Comparison of ENCODE assay signal across 19 cellular contexts in the genomic region with DNA sequence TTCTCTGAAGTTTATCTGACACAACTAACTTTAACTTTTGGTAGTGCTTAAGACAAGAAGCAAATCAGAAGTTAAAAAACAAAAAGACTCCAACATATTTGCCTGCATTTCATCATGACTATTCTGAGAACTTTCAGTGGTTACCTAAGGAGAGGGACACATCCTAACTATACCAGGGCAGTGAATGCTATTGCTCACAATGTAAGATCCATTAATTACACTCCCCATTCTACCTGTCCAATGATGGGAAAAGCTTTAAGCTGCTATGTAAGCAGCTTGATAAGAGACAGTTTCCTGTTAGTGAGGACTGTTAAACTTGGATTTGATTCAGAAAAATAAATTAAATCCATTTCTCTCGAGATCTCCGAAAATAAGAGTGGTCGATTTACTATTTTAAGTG. TPM values are rescaled to one million over a fixed set of nuclear protein-coding genes. Genes with fewer than 3 reads are reported as not detected.
DNase-seq lines count a peak whose midpoint lies in the region; ATAC-seq, FAIRE-seq and TF ChIP-seq lines count a peak whose summit lies in the region.
"Had no signal": no experiment of that assay in that cellular context is flagged by ENCODE, and none has a peak within 500 bp of the region (broad histone marks: within the 10 kb centered on the region; RNA-seq: fewer than 3 reads in every experiment).

No MANE protein-coding gene starts in this region.

- no peaks in the 10 kb centered on the region for H3K79me2 ChIP-seq in SU-DHL-6 (ENCODE audit: insufficient read depth, low read length)
- H3K79me2 ChIP-seq: parathyroid adenoma had no signal

- no peak for TF ChIP-seq CTCF in SU-DHL-6 (IDR thresholded peaks at IDR 0.05; ENCODE audit: insufficient read depth, low read length, poor library complexity, severe bottlenecking)
- TF ChIP-seq CTCF in WTC11 (IDR thresholded peaks at IDR 0.05) = no peak
- TF ChIP-seq CTCF in kidney (IDR thresholded peaks at IDR 0.05; ENCODE audit: borderline replicate concordance, extremely low read depth, insufficient read depth) = no peak

- intact Hi-C loops in kidney (cut with DNase I) = no loop called here

- H3K9me3 ChIP-seq in SU-DHL-6 (ENCODE audit: insufficient read depth, low read length) = peaks cover 12% of the 10 kb centered on the region; the same call in 1 of the 2 replicates
- peaks cover 0 to 5% of the 10 kb centered on the region in 2 donors for H3K9me3 ChIP-seq in kidney (ENCODE audit: control insufficient read depth in 1 of 2, low read length in 2 of 2)
- H3K9me3 ChIP-seq: Peyer's patch, testis had no signal

- CTCF ChIA-PET in WTC11 (lab: Charles Lee) = no interaction called here

- peaks cover 4% of the 10 kb centered on the region for H3K36me3 Mint-ChIP-seq in WTC11

- H3K27me3 Mint-ChIP-seq in WTC11 (ENCODE audit: low read depth) = no peaks in the 10 kb centered on the region
- H3K27me3 Mint-ChIP-seq: activated T-helper 17 cell treated with anti-CD3 and anti-CD28 coated beads, Interleukin-2, amount 50 U/mL, for 72 hours; CD4-positive, alpha-beta T cell had no signal

- no peak for FAIRE-seq in kidney (lab: Jason Lieb, UNC)

- H3K9ac ChIP-seq in SU-DHL-6 (ENCODE audit: low read length) (peak overlapping the region; percentile 31), kidney (ENCODE audit: low read length in 2 of 2) (no peak overlapping the region)
- H3K9ac ChIP-seq: parathyroid adenoma had no signal

- 0 out of 2 replicates have a peak, but pooled peaks cover 4% of the 10 kb centered on the region for H3K4me1 Mint-ChIP-seq in WTC11
- H3K4me1 Mint-ChIP-seq: activated T-helper 17 cell treated with anti-CD3 and anti-CD28 coated beads, Interleukin-2, amount 50 U/mL, for 72 hours; GM23338 had no signal

- H3K27me3 ChIP-seq in SU-DHL-6 (ENCODE audit: low read length) = no peaks in the 10 kb centered on the region
- H3K27me3 ChIP-seq: dorsolateral prefrontal cortex, Peyer's patch, testis had no signal

- no peaks in the 10 kb centered on the region for H3K4me1 ChIP-seq in kidney (ENCODE audit: control insufficient read depth in 1 of 2, insufficient read depth in 1 of 2, low read depth in 1 of 2, low read length in 2 of 2)
- H3K4me1 ChIP-seq: testis had no signal

- H3K27ac Mint-ChIP-seq in WTC11 = no peak overlapping the region
- H3K27ac Mint-ChIP-seq: activated T-helper 17 cell treated with anti-CD3 and anti-CD28 coated beads, Interleukin-2, amount 50 U/mL, for 72 hours; CD4-positive, alpha-beta T cell; GM23338; T-helper 1 cell treated with Interleukin-12 subunit alpha and Interleukin-12 subunit beta and Interleukin-4 antibody, amounts not matched to agents 30 μg/mL and 1 μg/mL, for 36 hours had no signal

- H3K4me3 ChIP-seq in SU-DHL-6 (ENCODE audit: insufficient read depth, low read length, poor library complexity, severe bottlenecking) = peak overlapping the region; percentile 43
- no peak overlapping the region for H3K4me3 ChIP-seq in kidney (ENCODE audit: low read length in 2 of 2)
- H3K4me3 ChIP-seq: dorsolateral prefrontal cortex, GM23338, Peyer's patch, testis had no signal

- H3K4me3 Mint-ChIP-seq in WTC11 = no peak overlapping the region
- H3K4me3 Mint-ChIP-seq: activated T-helper 17 cell treated with anti-CD3 and anti-CD28 coated beads, Interleukin-2, amount 50 U/mL, for 72 hours; CD4-positive, alpha-beta T cell; GM23338; T-helper 1 cell treated with Interleukin-12 subunit alpha and Interleukin-12 subunit beta and Interleukin-4 antibody, amounts not matched to agents 30 μg/mL and 1 μg/mL, for 36 hours had no signal

- H2AFZ ChIP-seq in SU-DHL-6 (ENCODE audit: low read depth, low read length, severe bottlenecking) = peak overlapping the region; percentile 38
- H2AFZ ChIP-seq: GM23338, parathyroid adenoma had no signal

- POLR2A ChIA-PET in WTC11 (lab: Charles Lee) = no interaction called here

- no peaks in the 10 kb centered on the region for H4K20me1 ChIP-seq in SU-DHL-6 (ENCODE audit: low read depth, low read length)

- peaks cover 11% of the 10 kb centered on the region for H3K9me3 Mint-ChIP-seq in WTC11
- H3K9me3 Mint-ChIP-seq: CD4-positive, alpha-beta T cell; GM23338; T-helper 1 cell treated with Interleukin-12 subunit alpha and Interleukin-12 subunit beta and Interleukin-4 antibody, amounts not matched to agents 30 μg/mL and 1 μg/mL, for 36 hours had no signal

- ATAC-seq in GM19025 (IDR thresholded peaks at IDR 0.05; ENCODE audit: low read depth, unreplicated experiment) (peak; percentile 38), GM21529 (IDR thresholded peaks at IDR 0.05; ENCODE audit: unreplicated experiment) (peak; percentile 44), HG03103 (IDR thresholded peaks at IDR 0.05; ENCODE audit: low read depth, unreplicated experiment) (peak; percentile 40), WTC11 (no peak)
- ATAC-seq: activated T-helper 17 cell treated with anti-CD3 and anti-CD28 coated beads, Interleukin-2, amount 50 U/mL, for 72 hours; GM23338 had no signal

- peak overlapping the region; percentile 82 for H3K4me2 ChIP-seq in SU-DHL-6 (ENCODE audit: low read depth, low read length, poor library complexity, severe bottlenecking)
- H3K4me2 ChIP-seq: GM23338 had no signal

- H3F3A ChIP-seq in SU-DHL-6 (ENCODE audit: insufficient read depth) = peaks cover 27% of the 10 kb centered on the region

- DNase-seq in NCI-H510A treated with DMSO at 0.1 percent for 48 hours (lab: John Stamatoyannopoulos, UW) = no peak
- no peak for DNase-seq in WTC11 (ENCODE audit: low spot score)
- DNase-seq in kidney = no peak
- DNase-seq: activated CD4-positive, alpha-beta T cell treated with anti-CD3 and anti-CD28 coated beads, Interleukin-2, amount 50 U/mL, for 1 hour; aorta; CD4-positive, alpha-beta T cell; dorsolateral prefrontal cortex; midbrain; Peyer's patch; stimulated activated CD4-positive, alpha-beta T cell treated with anti-CD3 and anti-CD28 coated beads, Interleukin-12 subunit alpha, Interleukin-12 subunit beta, amount 100 ng/mL, for 4 hours; testis had no signal

- H3K27ac ChIP-seq in SU-DHL-6 (ENCODE audit: low read depth, low read length) (peak overlapping the region; percentile 94), kidney (ENCODE audit: low read depth in 2 of 2, low read length in 2 of 2) (no peak overlapping the region)
- H3K27ac ChIP-seq: dorsolateral prefrontal cortex, parathyroid adenoma, Peyer's patch, testis had no signal

- peaks cover 6% of the 10 kb centered on the region for H3K36me3 ChIP-seq in SU-DHL-6 (ENCODE audit: low read length)
- H3K36me3 ChIP-seq in kidney (ENCODE audit: control insufficient read depth in 1 of 2, insufficient read depth in 2 of 2, low read length in 2 of 2) = no peaks in the 10 kb centered on the region
- H3K36me3 ChIP-seq: Peyer's patch had no signal

- H3K9me2 ChIP-seq in SU-DHL-6 (replicated peaks; ENCODE audit: insufficient read depth, low read length) = no peaks in the 10 kb centered on the region

TF ChIP-seq in WTC11, 78 proteins besides CTCF, POLR2A, EP300 and RAD21 (continues in another document):
- TF ChIP-seq, protein P1, sequence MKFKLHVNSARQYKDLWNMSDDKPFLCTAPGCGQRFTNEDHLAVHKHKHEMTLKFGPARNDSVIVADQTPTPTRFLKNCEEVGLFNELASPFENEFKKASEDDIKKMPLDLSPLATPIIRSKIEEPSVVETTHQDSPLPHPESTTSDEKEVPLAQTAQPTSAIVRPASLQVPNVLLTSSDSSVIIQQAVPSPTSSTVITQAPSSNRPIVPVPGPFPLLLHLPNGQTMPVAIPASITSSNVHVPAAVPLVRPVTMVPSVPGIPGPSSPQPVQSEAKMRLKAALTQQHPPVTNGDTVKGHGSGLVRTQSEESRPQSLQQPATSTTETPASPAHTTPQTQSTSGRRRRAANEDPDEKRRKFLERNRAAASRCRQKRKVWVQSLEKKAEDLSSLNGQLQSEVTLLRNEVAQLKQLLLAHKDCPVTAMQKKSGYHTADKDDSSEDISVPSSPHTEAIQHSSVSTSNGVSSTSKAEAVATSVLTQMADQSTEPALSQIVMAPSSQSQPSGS (CRISPR knock-in tag; IDR thresholded peaks at IDR 0.05; ENCODE audit: borderline replicate concordance, low read depth) = no peak
- TF ChIP-seq, protein P2, sequence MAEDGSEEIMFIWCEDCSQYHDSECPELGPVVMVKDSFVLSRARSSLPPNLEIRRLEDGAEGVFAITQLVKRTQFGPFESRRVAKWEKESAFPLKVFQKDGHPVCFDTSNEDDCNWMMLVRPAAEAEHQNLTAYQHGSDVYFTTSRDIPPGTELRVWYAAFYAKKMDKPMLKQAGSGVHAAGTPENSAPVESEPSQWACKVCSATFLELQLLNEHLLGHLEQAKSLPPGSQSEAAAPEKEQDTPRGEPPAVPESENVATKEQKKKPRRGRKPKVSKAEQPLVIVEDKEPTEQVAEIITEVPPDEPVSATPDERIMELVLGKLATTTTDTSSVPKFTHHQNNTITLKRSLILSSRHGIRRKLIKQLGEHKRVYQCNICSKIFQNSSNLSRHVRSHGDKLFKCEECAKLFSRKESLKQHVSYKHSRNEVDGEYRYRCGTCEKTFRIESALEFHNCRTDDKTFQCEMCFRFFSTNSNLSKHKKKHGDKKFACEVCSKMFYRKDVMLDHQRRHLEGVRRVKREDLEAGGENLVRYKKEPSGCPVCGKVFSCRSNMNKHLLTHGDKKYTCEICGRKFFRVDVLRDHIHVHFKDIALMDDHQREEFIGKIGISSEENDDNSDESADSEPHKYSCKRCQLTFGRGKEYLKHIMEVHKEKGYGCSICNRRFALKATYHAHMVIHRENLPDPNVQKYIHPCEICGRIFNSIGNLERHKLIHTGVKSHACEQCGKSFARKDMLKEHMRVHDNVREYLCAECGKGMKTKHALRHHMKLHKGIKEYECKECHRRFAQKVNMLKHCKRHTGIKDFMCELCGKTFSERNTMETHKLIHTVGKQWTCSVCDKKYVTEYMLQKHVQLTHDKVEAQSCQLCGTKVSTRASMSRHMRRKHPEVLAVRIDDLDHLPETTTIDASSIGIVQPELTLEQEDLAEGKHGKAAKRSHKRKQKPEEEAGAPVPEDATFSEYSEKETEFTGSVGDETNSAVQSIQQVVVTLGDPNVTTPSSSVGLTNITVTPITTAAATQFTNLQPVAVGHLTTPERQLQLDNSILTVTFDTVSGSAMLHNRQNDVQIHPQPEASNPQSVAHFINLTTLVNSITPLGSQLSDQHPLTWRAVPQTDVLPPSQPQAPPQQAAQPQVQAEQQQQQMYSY (CRISPR knock-in tag; IDR thresholded peaks at IDR 0.05) = no peak
- TF ChIP-seq TEAD1 (CRISPR knock-in tag; IDR thresholded peaks at IDR 0.05) = no peak
- TF ChIP-seq SMAD3 (CRISPR knock-in tag; IDR thresholded peaks at IDR 0.05; ENCODE audit: borderline replicate concordance) = no peak
- TF ChIP-seq, protein P3, sequence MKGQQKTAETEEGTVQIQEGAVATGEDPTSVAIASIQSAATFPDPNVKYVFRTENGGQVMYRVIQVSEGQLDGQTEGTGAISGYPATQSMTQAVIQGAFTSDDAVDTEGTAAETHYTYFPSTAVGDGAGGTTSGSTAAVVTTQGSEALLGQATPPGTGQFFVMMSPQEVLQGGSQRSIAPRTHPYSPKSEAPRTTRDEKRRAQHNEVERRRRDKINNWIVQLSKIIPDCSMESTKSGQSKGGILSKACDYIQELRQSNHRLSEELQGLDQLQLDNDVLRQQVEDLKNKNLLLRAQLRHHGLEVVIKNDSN (CRISPR knock-in tag; IDR thresholded peaks at IDR 0.05) = no peak

RNA-seq across cellular contexts. Expression of a gene that starts 37.5 kb away (rescaled TPM):
- total RNA-seq in WTC11 (2021) (4.5 to 6.4 TPM (median 6.1 TPM) in 3 replicates), kidney (9.5 TPM)
- 35.3 TPM for polyA plus RNA-seq in kidney (ENCODE audit: insufficient read depth, low read depth, low replicate concordance)

RNA-seq across cellular contexts. Expression of a gene that starts 38.3 kb away (rescaled TPM):
- total RNA-seq in WTC11 (2021) = 58.3 to 60.8 TPM (median 58.5 TPM) in 3 replicates
- 55.1 TPM for total RNA-seq in kidney
- polyA plus RNA-seq in kidney (ENCODE audit: insufficient read depth, low read depth, low replicate concordance) = 50.0 TPM
